ENCODE assay signal across 10 cellular contexts in genomic region chr1:58162952-58163550, GRCh38.
DNase-seq lines count a peak whose midpoint lies in the region; ATAC-seq and TF ChIP-seq lines count a peak whose summit lies in the region.
"Had no signal": no experiment of that assay in that cellular context is flagged by ENCODE, and none has a peak within 500 bp of the region (broad histone marks: within the 10 kb centered on the region; RNA-seq: fewer than 3 reads in every experiment).

No MANE protein-coding gene starts in this region.

- H3K36me3 ChIP-seq in SJSA1 = no peaks in the 10 kb centered on the region

- TF ChIP-seq POLR2A in erythroblast (IDR thresholded peaks at IDR 0.05; ENCODE audit: low read length) = no peak

- H3K27me3 ChIP-seq in SJSA1 (replicated peaks) = no peaks in the 10 kb centered on the region

- H3K27ac ChIP-seq in SJSA1 = no peak overlapping the region

- H3K9me3 Mint-ChIP-seq in activated T-cell treated with anti-CD3 and anti-CD28 coated beads, Interleukin-2, amount 50 U/mL, for 72 hours = peaks cover 0 to 2% of the 10 kb centered on the region in 2 donors
- H3K9me3 Mint-ChIP-seq in activated T-cell treated with anti-CD3 and anti-CD28 coated beads, Interleukin-2, amount 50 U/mL, for 24 hours = peaks cover 5% of the 10 kb centered on the region
- H3K9me3 Mint-ChIP-seq: central memory CD8-positive, alpha-beta T cell; stimulated activated naive CD8-positive, alpha-beta T cell treated with anti-CD3 and anti-CD28 coated beads, Interleukin-15, Interleukin-2, amounts not matched to agents 100 ng/mL and 50 ng/mL, for 24 hours had no signal

- H3K4me3 Mint-ChIP-seq in activated T-cell treated with anti-CD3 and anti-CD28 coated beads, Interleukin-2, amount 50 U/mL, for 72 hours = no peak overlapping the region
- H3K4me3 Mint-ChIP-seq in activated T-cell treated with anti-CD3 and anti-CD28 coated beads, Interleukin-2, amount 50 U/mL, for 24 hours = no peak overlapping the region
- H3K4me3 Mint-ChIP-seq: central memory CD8-positive, alpha-beta T cell; stimulated activated naive CD8-positive, alpha-beta T cell treated with anti-CD3 and anti-CD28 coated beads, Interleukin-15, Interleukin-2, amounts not matched to agents 100 ng/mL and 50 ng/mL, for 24 hours had no signal

- no peaks in the 10 kb centered on the region for H3K36me3 Mint-ChIP-seq in activated T-cell treated with anti-CD3 and anti-CD28 coated beads, Interleukin-2, amount 50 U/mL, for 72 hours (ENCODE audit: insufficient read depth in 2 of 2)
- no peaks in the 10 kb centered on the region for H3K36me3 Mint-ChIP-seq in activated T-cell treated with anti-CD3 and anti-CD28 coated beads, Interleukin-2, amount 50 U/mL, for 24 hours (ENCODE audit: low read depth)

- no peak for ATAC-seq in activated T-cell treated with anti-CD3 and anti-CD28 coated beads, Interleukin-2, amount 50 U/mL, for 72 hours (replicated peaks in 1 of 2)
- ATAC-seq in HG03571 (IDR thresholded peaks at IDR 0.05; ENCODE audit: unreplicated experiment) = no peak

- peak; percentile 4 to 22 for DNase-seq in activated T-cell treated with anti-CD3 and anti-CD28 coated beads, Interleukin-2, amount 50 U/mL, for 72 hours
- DNase-seq in activated T-cell treated with anti-CD3 and anti-CD28 coated beads, Interleukin-2, amount 50 U/mL, for 24 hours = no peak
- peak; percentile 75 for DNase-seq in M059J (ENCODE audit: low read depth)
- peak; percentile 33 to 49 for DNase-seq in SJSA1 (ENCODE audit: low read depth in 1 of 2, low spot score in 2 of 2)
- peak; percentile 8 to 44 for DNase-seq in erythroblast (lab: John Stamatoyannopoulos, UW)
- DNase-seq in myocyte (ENCODE audit: low read depth) = peak; percentile 30
- DNase-seq in stimulated activated CD4-positive, alpha-beta T cell treated with anti-CD3 and anti-CD28 coated beads, Interleukin-12 subunit alpha, Interleukin-12 subunit beta, amount 100 ng/mL, for 4 hours = no peak

- no peaks in the 10 kb centered on the region for H3K27me3 Mint-ChIP-seq in activated T-cell treated with anti-CD3 and anti-CD28 coated beads, Interleukin-2, amount 50 U/mL, for 72 hours (ENCODE audit: low read depth)
- H3K27me3 Mint-ChIP-seq in activated T-cell treated with anti-CD3 and anti-CD28 coated beads, Interleukin-2, amount 50 U/mL, for 24 hours = no peaks in the 10 kb centered on the region
- H3K27me3 Mint-ChIP-seq: central memory CD8-positive, alpha-beta T cell; stimulated activated naive CD8-positive, alpha-beta T cell treated with anti-CD3 and anti-CD28 coated beads, Interleukin-15, Interleukin-2, amounts not matched to agents 100 ng/mL and 50 ng/mL, for 24 hours had no signal

- no peaks in the 10 kb centered on the region for H3K9me3 ChIP-seq in SJSA1 (replicated peaks)

- no peak overlapping the region for H3K27ac Mint-ChIP-seq in activated T-cell treated with anti-CD3 and anti-CD28 coated beads, Interleukin-2, amount 50 U/mL, for 72 hours
- H3K27ac Mint-ChIP-seq in activated T-cell treated with anti-CD3 and anti-CD28 coated beads, Interleukin-2, amount 50 U/mL, for 24 hours = no peak overlapping the region
- H3K27ac Mint-ChIP-seq: stimulated activated naive CD8-positive, alpha-beta T cell treated with anti-CD3 and anti-CD28 coated beads, Interleukin-15, Interleukin-2, amounts not matched to agents 100 ng/mL and 50 ng/mL, for 24 hours had no signal

- no peaks in the 10 kb centered on the region for H3K4me1 ChIP-seq in SJSA1 (replicated peaks)

- H3K4me1 Mint-ChIP-seq in activated T-cell treated with anti-CD3 and anti-CD28 coated beads, Interleukin-2, amount 50 U/mL, for 72 hours (ENCODE audit: low read depth) = no peaks in the 10 kb centered on the region
- no peaks in the 10 kb centered on the region for H3K4me1 Mint-ChIP-seq in activated T-cell treated with anti-CD3 and anti-CD28 coated beads, Interleukin-2, amount 50 U/mL, for 24 hours (ENCODE audit: low read depth)
- H3K4me1 Mint-ChIP-seq: central memory CD8-positive, alpha-beta T cell had no signal

- no peak overlapping the region for H3K4me3 ChIP-seq in SJSA1

Comparison
In these comparisons a context has a peak if more than half of its experiments do, and no peak if none do; other contexts are left out.
1. DNase-seq: peak in activated T-cell treated with anti-CD3 and anti-CD28 coated beads, Interleukin-2, amount 50 U/mL, for 72 hours (2 of 2), M059J (single experiment), SJSA1 (2 of 2), erythroblast (2 of 2) and myocyte (single experiment); none in activated T-cell treated with anti-CD3 and anti-CD28 coated beads, Interleukin-2, amount 50 U/mL, for 24 hours (single experiment) and stimulated activated CD4-positive, alpha-beta T cell treated with anti-CD3 and anti-CD28 coated beads, Interleukin-12 subunit alpha, Interleukin-12 subunit beta, amount 100 ng/mL, for 4 hours (single experiment).